ENCODE assay signal across 24 cellular contexts in genomic region chr2:206031950-206032567, GRCh38. TPM values are rescaled to one million over a fixed set of nuclear protein-coding genes. Genes with fewer than 3 reads are reported as not detected.
DNase-seq lines count a peak whose midpoint lies in the region; ATAC-seq and TF ChIP-seq lines count a peak whose summit lies in the region.
"Had no signal": no experiment of that assay in that cellular context is flagged by ENCODE, and none has a peak within 500 bp of the region (broad histone marks: within the 10 kb centered on the region; RNA-seq: fewer than 3 reads in every experiment).

No MANE protein-coding gene starts in this region.

- H3K27ac ChIP-seq in endodermal cell (ENCODE audit: low read depth, low read length): no peak overlapping the region
- H3K27ac ChIP-seq in gastroesophageal sphincter: no peak overlapping the region
- H3K27ac ChIP-seq: coronary artery, gastrocnemius medialis, GM23248, RWPE1, testis, vagina had no signal

- TF ChIP-seq EP300 in gastroesophageal sphincter (IDR thresholded peaks at IDR 0.05): no peak

- H3K36me3 Mint-ChIP-seq in activated naive CD4-positive, alpha-beta T cell treated with anti-CD3 and anti-CD28 coated beads, Interleukin-2, amount 50 U/mL, for 72 hours: peaks cover 34 to 64% of the 10 kb centered on the region in 2 donors
- peaks cover 19% of the 10 kb centered on the region for H3K36me3 Mint-ChIP-seq in T-helper 17 cell (ENCODE audit: low read depth)
- peaks cover 87% of the 10 kb centered on the region for H3K36me3 Mint-ChIP-seq in endodermal cell (ENCODE audit: low read depth)

- H3K27me3 ChIP-seq in endodermal cell (ENCODE audit: control insufficient read depth, insufficient read depth, low read length, poor library complexity, severe bottlenecking) (no peaks in the 10 kb centered on the region), gastroesophageal sphincter (no peaks in the 10 kb centered on the region)
- H3K27me3 ChIP-seq: gastrocnemius medialis, testis, vagina had no signal

- H3K4me1 ChIP-seq in endodermal cell (ENCODE audit: control insufficient read depth, insufficient read depth, low read length) (peaks cover 8% of the 10 kb centered on the region), gastroesophageal sphincter (no peaks in the 10 kb centered on the region)
- H3K4me1 ChIP-seq: testis, vagina had no signal

- peak overlapping the region; percentile 80 for H3K9ac ChIP-seq in endodermal cell (ENCODE audit: extremely low read depth, low read length, poor library complexity, severe bottlenecking)
- H3K9ac ChIP-seq: GM23248, SK-N-SH had no signal

- no peak for TF ChIP-seq POLR2A in gastroesophageal sphincter (IDR thresholded peaks at IDR 0.05)

- 76 to 89% methylated on average over 6 to 8 of the region's 8 CpGs for WGBS in endodermal cell (ENCODE audit: insufficient coverage in 1 of 2, insufficient read length in 1 of 2), 2 experiments
- 75 to 88% methylated on average over 3 to 6 of the region's 8 CpGs for WGBS in gastroesophageal sphincter (ENCODE audit: low coverage in 1 of 2), 2 donors

- no peak for ATAC-seq in activated naive CD4-positive, alpha-beta T cell treated with anti-CD3 and anti-CD28 coated beads, Interleukin-2, amount 50 U/mL, for 72 hours
- ATAC-seq in T-helper 17 cell (no peak), GM21367 (IDR thresholded peaks at IDR 0.05; ENCODE audit: unreplicated experiment) (no peak), gastroesophageal sphincter (no peak)
- ATAC-seq in stimulated activated naive CD8-positive, alpha-beta T cell treated with anti-CD3 and anti-CD28 coated beads, Interleukin-15, amount 100 ng/mL, for 72 hours: peak; percentile 29
- ATAC-seq: gastrocnemius medialis; naive thymus-derived CD4-positive, alpha-beta T cell had no signal

- H3K9me3 Mint-ChIP-seq in activated naive CD4-positive, alpha-beta T cell treated with anti-CD3 and anti-CD28 coated beads, Interleukin-2, amount 50 U/mL, for 72 hours: peaks cover 11 to 22% of the 10 kb centered on the region in 2 donors
- peaks cover 66% of the 10 kb centered on the region for H3K9me3 Mint-ChIP-seq in endodermal cell
- peaks cover 20 to 46% of the 10 kb centered on the region in 2 donors for H3K9me3 Mint-ChIP-seq in stimulated activated naive CD8-positive, alpha-beta T cell treated with anti-CD3 and anti-CD28 coated beads, Interleukin-15, amount 100 ng/mL, for 72 hours

- no peak for DNase-seq in activated naive CD4-positive, alpha-beta T cell treated with anti-CD3 and anti-CD28 coated beads, Interleukin-2, amount 50 U/mL, for 72 hours (ENCODE audit: low spot score in 2 of 2)
- DNase-seq in activated naive CD4-positive, alpha-beta T cell treated with Interleukin-2 at 50 U/mL for 16 hours: no peak
- DNase-seq in T-helper 17 cell: no peak
- DNase-seq in endodermal cell: peak; percentile 62
- peak in 1 of 2 donors; percentile 14 for DNase-seq in stimulated activated naive CD8-positive, alpha-beta T cell treated with anti-CD3 and anti-CD28 coated beads, Interleukin-15, amount 100 ng/mL, for 72 hours
- DNase-seq: CD4-positive, alpha-beta memory T cell; DMS153; gastrocnemius medialis; GM23248; hippocampal formation; immature natural killer cell; naive thymus-derived CD4-positive, alpha-beta T cell; NCI-H1105; NCI-H2081; NCI-H774; SK-N-SH; testis had no signal

- H3K4me3 Mint-ChIP-seq in T-helper 17 cell (peak overlapping the region; percentile 22), endodermal cell (peak overlapping the region; percentile 20)
- H3K4me3 Mint-ChIP-seq in stimulated activated naive CD8-positive, alpha-beta T cell treated with anti-CD3 and anti-CD28 coated beads, Interleukin-15, amount 100 ng/mL, for 72 hours: peak overlapping the region; percentile 64 to 66
- H3K4me3 Mint-ChIP-seq: CD4-positive, alpha-beta memory T cell; mesothelial cell of epicardium; T-helper 2 cell treated with Interferon-gamma antibody and Interleukin-4, amounts not matched to agents 5 μg/mL and 100 μg/mL, for 36 hours had no signal

- H3K27me3 Mint-ChIP-seq in T-helper 17 cell (no peaks in the 10 kb centered on the region), endodermal cell (ENCODE audit: insufficient read depth) (no peaks in the 10 kb centered on the region)
- no peaks in the 10 kb centered on the region for H3K27me3 Mint-ChIP-seq in stimulated activated naive CD8-positive, alpha-beta T cell treated with anti-CD3 and anti-CD28 coated beads, Interleukin-15, amount 100 ng/mL, for 72 hours
- H3K27me3 Mint-ChIP-seq: CD4-positive, alpha-beta memory T cell; naive thymus-derived CD4-positive, alpha-beta T cell had no signal

- H3K4me1 Mint-ChIP-seq in T-helper 17 cell: peaks cover 60% of the 10 kb centered on the region
- peaks cover 28% of the 10 kb centered on the region for H3K4me1 Mint-ChIP-seq in endodermal cell
- peaks cover 60% of the 10 kb centered on the region for H3K4me1 Mint-ChIP-seq in stimulated activated naive CD8-positive, alpha-beta T cell treated with anti-CD3 and anti-CD28 coated beads, Interleukin-15, amount 100 ng/mL, for 72 hours
- H3K4me1 Mint-ChIP-seq: mesothelial cell of epicardium had no signal

- H3K9me3 ChIP-seq in T-helper 17 cell (ENCODE audit: control insufficient read depth, low read length, poor library complexity, severe bottlenecking) (no peaks in the 10 kb centered on the region), endodermal cell (ENCODE audit: control insufficient read depth, low read length) (peaks cover 67% of the 10 kb centered on the region), gastroesophageal sphincter (peaks cover 0 to 10% (median 0%) of the 10 kb centered on the region in 3 donors)
- H3K9me3 ChIP-seq: gastrocnemius medialis, SK-N-SH, testis, vagina had no signal

- H3K27ac Mint-ChIP-seq in activated naive CD4-positive, alpha-beta T cell treated with anti-CD3 and anti-CD28 coated beads, Interleukin-2, amount 50 U/mL, for 72 hours: peak overlapping the region; percentile 44 to 59
- H3K27ac Mint-ChIP-seq in T-helper 17 cell (peak overlapping the region; percentile 72), endodermal cell (peak overlapping the region; percentile 96)
- peak overlapping the region; percentile 57 to 61 for H3K27ac Mint-ChIP-seq in stimulated activated naive CD8-positive, alpha-beta T cell treated with anti-CD3 and anti-CD28 coated beads, Interleukin-15, amount 100 ng/mL, for 72 hours
- H3K27ac Mint-ChIP-seq: mesothelial cell of epicardium had no signal

- TF ChIP-seq CTCF in endodermal cell (conservative IDR thresholded peaks at IDR 0.05) (no peak), gastroesophageal sphincter (IDR thresholded peaks at IDR 0.05) (no peak)

- H3K36me3 ChIP-seq in endodermal cell (ENCODE audit: control insufficient read depth, insufficient read depth, low read length): peaks cover 66% of the 10 kb centered on the region
- peaks cover 0 to 54% of the 10 kb centered on the region in 2 donors for H3K36me3 ChIP-seq in gastroesophageal sphincter

- peak overlapping the region; percentile 66 for H3K4me3 ChIP-seq in endodermal cell (ENCODE audit: low read length)
- H3K4me3 ChIP-seq in gastroesophageal sphincter: no peak overlapping the region
- H3K4me3 ChIP-seq: coronary artery, gastrocnemius medialis, GM23248, testis, vagina had no signal

RNA-seq across cellular contexts. Expression of gene INO80D, which starts 53.9 kb away (rescaled TPM):
- total RNA-seq in activated naive CD4-positive, alpha-beta T cell treated with anti-CD3 and anti-CD28 coated beads, Interleukin-2, amount 50 U/mL, for 72 hours: 10 to 100 TPM; 21.7 to 22.6 TPM
- total RNA-seq in T-helper 17 cell (10 to 100 TPM; 52.7 to 53.0 TPM), endodermal cell (10 to 100 TPM; 27.6 to 35.2 TPM), gastroesophageal sphincter (10 to 100 TPM; 11.0 to 28.6 (median 21.2) TPM)
- 4.6 TPM for polyA plus RNA-seq in endodermal cell (2013, experiment 1 of 2)
- polyA plus RNA-seq in endodermal cell (2013, experiment 2 of 2): 6.0 TPM
